In the genomic region with DNA sequence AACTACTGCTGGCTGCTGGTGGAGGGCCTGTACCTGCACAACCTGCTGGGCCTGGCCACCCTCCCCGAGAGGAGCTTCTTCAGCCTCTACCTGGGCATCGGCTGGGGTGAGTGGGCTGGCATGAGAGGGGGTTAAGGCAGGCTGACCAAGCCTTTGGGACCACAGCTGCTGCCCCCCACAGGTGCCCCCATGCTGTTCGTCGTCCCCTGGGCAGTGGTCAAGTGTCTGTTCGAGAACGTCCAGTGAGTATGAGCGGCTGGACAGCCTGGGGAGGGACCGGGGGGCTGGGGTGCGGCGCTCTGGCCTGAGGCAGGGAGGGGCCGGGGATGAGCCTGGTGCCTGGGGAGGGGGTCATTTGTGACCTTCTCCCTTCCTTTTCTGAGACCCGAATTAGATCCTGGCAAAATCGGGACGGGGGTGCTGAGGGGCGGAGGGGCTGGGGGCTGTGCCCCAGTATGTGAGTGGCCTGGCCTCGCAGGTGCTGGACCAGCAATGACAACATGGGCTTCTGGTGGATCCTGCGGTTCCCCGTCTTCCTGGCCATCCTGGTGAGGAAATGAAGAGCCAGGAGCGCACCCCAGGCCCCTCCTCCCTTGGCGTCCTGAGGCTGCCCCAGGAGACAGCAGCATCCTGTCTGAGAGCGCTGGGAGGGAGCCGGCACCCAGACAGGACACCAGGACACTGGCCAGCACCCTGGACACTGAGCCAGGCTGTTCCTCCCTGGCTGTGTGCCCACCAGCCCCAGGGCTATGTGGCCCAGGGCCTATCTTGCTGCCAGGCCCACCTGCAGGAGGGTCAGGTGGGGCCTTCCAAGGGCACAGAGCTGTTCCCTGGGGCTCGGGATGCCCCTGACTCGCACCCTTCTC, we compare ENCODE assay signal across 15 cellular contexts. TPM values are rescaled to one million over a fixed set of nuclear protein-coding genes. Genes with fewer than 3 reads are reported as not detected.
DNase-seq lines count a peak whose midpoint lies in the region; ATAC-seq, FAIRE-seq and TF ChIP-seq lines count a peak whose summit lies in the region.
"Had no signal": no experiment of that assay in that cellular context is flagged by ENCODE, and none has a peak within 500 bp of the region (broad histone marks: within the 10 kb centered on the region; RNA-seq: fewer than 3 reads in every experiment).

No MANE protein-coding gene starts in this region.

- CTCF ChIA-PET in Panc1 (lab: Charles Lee) (interaction anchor here (0.7 kb wide), 1 partner anchor 89 kb away, joined by 3 read pairs; no protein-coding TSS in a partner anchor), K562 (lab: Yijun Ruan, JAX; ENCODE audit: low intra/inter-chr PET ratio) (no interaction called here)

- H3K9me1 ChIP-seq in K562 (ENCODE audit: control insufficient read depth, insufficient read depth, low read length), result peaks cover 2% of the 10 kb centered on the region

- TF ChIP-seq POLR2A in K562 (conservative IDR thresholded peaks at IDR 0.05), result no peak

- no peak for TF ChIP-seq RAD21 in K562 (CRISPR knock-in tag; conservative IDR thresholded peaks at IDR 0.05 in 1 of 2, IDR thresholded peaks at IDR 0.05 in 1 of 2)

- peaks cover 8% of the 10 kb centered on the region for H4K20me1 ChIP-seq in K562 (replicated peaks; ENCODE audit: control insufficient read depth, insufficient read depth, low read length)

- FAIRE-seq in K562 (lab: Jason Lieb, UNC), result no peak

- H3K79me2 ChIP-seq in K562 (ENCODE audit: control insufficient read depth, insufficient read depth, low read length), result no peaks in the 10 kb centered on the region

- intact Hi-C loops in Panc1 (cut with micrococcal nuclease; ENCODE audit: unreplicated experiment), result no loop called here
- intact Hi-C loops in K562 (cut with micrococcal nuclease), result no loop called here

- no peaks in the 10 kb centered on the region for H3K36me3 ChIP-seq in Panc1 (ENCODE audit: control insufficient read depth, insufficient read depth, low read length)
- no peaks in the 10 kb centered on the region for H3K36me3 ChIP-seq in K562 (ENCODE audit: control insufficient read depth, insufficient read depth, low read length)

- DNase-seq in GM10266 (ENCODE audit: extremely low spot score) (peak; percentile 28), Panc1 (ENCODE audit: low read depth, low spot score) (no peak), K562 (ENCODE audit: extremely low read depth in 1 of 4, low spot score in 3 of 4) (no peak), HuH-7.5 (ENCODE audit: low spot score) (no peak), activated T-cell treated with anti-CD3 and anti-CD28 coated beads for 4 hours (no peak), NCI-H1417 treated with DMSO at 0.1 percent for 48 hours (lab: John Stamatoyannopoulos, UW) (no peak)
- DNase-seq: AML-193; C1 segment of cervical spinal cord; CD4-positive, alpha-beta T cell; DMS79; GDM1; H9 had no signal

- H3K27ac ChIP-seq in Panc1 (ENCODE audit: low read length), result no peak overlapping the region
- H3K27ac ChIP-seq in K562 (ENCODE audit: extremely low read depth, low read depth, low read length), result no peak overlapping the region

- no peak overlapping the region for H3K4me3 ChIP-seq in Panc1 (ENCODE audit: low read depth in 2 of 2, low read length in 2 of 2)
- no peak overlapping the region for H3K4me3 ChIP-seq in K562
- H3K4me3 ChIP-seq: GM23338 had no signal

- POLR2A ChIA-PET in Panc1 (lab: Charles Lee), result interaction anchor here (0.6 kb wide), 1 partner anchor 43 kb away, joined by 5 read pairs; no protein-coding TSS in a partner anchor
- POLR2A ChIA-PET in K562 (lab: Yijun Ruan, JAX), result interaction anchor here (0.6 to 1.2 kb wide), 2 partner anchors 10 to 13 kb away, joined by 3 read pairs; no protein-coding TSS in a partner anchor

- BruUV-seq in Panc1 (replicated peaks; lab: Mats Ljungman, UMichigan) (no TSS peak), K562 (replicated peaks; lab: Mats Ljungman, UMichigan) (no TSS peak)

- no peak for TF ChIP-seq EP300 in K562 (IDR thresholded peaks at IDR 0.05; ENCODE audit: low read length)

- in situ Hi-C loops in Panc1 (cut with HindIII; ENCODE audit: low pct_unique_long_range_greater_than_20kb, low sequenced_read_pairs), result no loop called here
- in situ Hi-C loops in K562 (cut with MboI), result no loop called here

- 9% methylated on average over 15 of the region's 24 CpGs for WGBS in K562 (ENCODE audit: insufficient coverage, low coverage, missing lambda C conversion rate)

- no peak overlapping the region for H3K4me2 ChIP-seq in K562 (ENCODE audit: insufficient read depth, low read length)
- H3K4me2 ChIP-seq: GM23338 had no signal

- no peak overlapping the region for H2AFZ ChIP-seq in K562 (ENCODE audit: low read depth, low read length)
- H2AFZ ChIP-seq: GM23338 had no signal

- H3K9ac ChIP-seq in K562 (ENCODE audit: insufficient read depth in 1 of 2, low read depth in 2 of 2, low read length in 2 of 2), result peak overlapping the region in 1 of 2 experiments; percentile 9; a peak in 1 of 4 replicates

- peak; percentile 17; the same call in 1 of the 2 replicates for ATAC-seq in Panc1
- no peak for ATAC-seq in K562
- ATAC-seq in GM18498 (IDR thresholded peaks at IDR 0.05; ENCODE audit: unreplicated experiment), result no peak
- ATAC-seq: GM23338 had no signal

- no peaks in the 10 kb centered on the region for H3K9me3 ChIP-seq in Panc1 (ENCODE audit: control insufficient read depth, insufficient read depth, low read depth, low read length)
- H3K9me3 ChIP-seq in K562 (replicated peaks; ENCODE audit: control insufficient read depth, insufficient read depth, low read depth, low read length), result no peaks in the 10 kb centered on the region

- TF ChIP-seq CTCF in GM10266 (IDR thresholded peaks at IDR 0.05; ENCODE audit: control insufficient read depth, insufficient read depth, low read depth, missing control alignments) (no peak), Panc1 (IDR thresholded peaks at IDR 0.05) (no peak), K562 (IDR thresholded peaks at IDR 0.05 in 2 of 3, conservative IDR thresholded peaks at IDR 0.05 in 1 of 3; ENCODE audit: insufficient read depth in 2 of 3, low read depth in 1 of 3, low read length in 3 of 3) (no peak)

- peaks cover 4% of the 10 kb centered on the region for H3K4me1 ChIP-seq in Panc1 (ENCODE audit: control insufficient read depth, insufficient read depth, low read length)
- peaks cover 0 to 79% of the 10 kb centered on the region in 2 experiments; a peak in 3 of 5 replicates for H3K4me1 ChIP-seq in K562 (replicated peaks in 1 of 2; ENCODE audit: control insufficient read depth in 2 of 2, insufficient read depth in 2 of 2, low read length in 2 of 2)

- H3K27me3 ChIP-seq in Panc1 (ENCODE audit: control insufficient read depth, insufficient read depth, low read length) (no peaks in the 10 kb centered on the region), K562 (ENCODE audit: control insufficient read depth in 2 of 2, insufficient read depth in 2 of 2, low read length in 2 of 2) (peaks cover 9 to 54% of the 10 kb centered on the region in 2 experiments; a peak in 4 of 5 replicates)

RNA-seq across cellular contexts. Expression of a gene that starts 8.0 kb away (rescaled TPM):
- total RNA-seq in Panc1 (2021; ENCODE audit: unreplicated experiment) (1.6 TPM), K562 (2014; rRNA removed) (not detected in 2 replicates), K562 (2014; rRNA removed; fragmentation: Illumina TruSeq; extraction: Trizol) (not detected in 2 replicates), K562 (2015; rRNA removed; fragmentation: Illumina TruSeq; extraction: Trizol) (not detected in 2 replicates), K562 (2021) (not detected in 2 replicates)
- 0.74 TPM for polyA plus RNA-seq in Panc1 (2012; ENCODE audit: insufficient read length)
- total RNA-seq in K562 (2011; cell fraction: chromatin; rRNA removed; ENCODE audit: low replicate concordance), result not detected in 2 replicates
- not detected in 2 replicates for total RNA-seq in K562 (2011; cell fraction: nucleolus; rRNA removed)
- not detected in 2 replicates for total RNA-seq in K562 (2011; cell fraction: nucleoplasm; rRNA removed)
- polyA plus RNA-seq in K562 (2011; rRNA removed) (not detected in 2 replicates), K562 (2014; fragmentation: Illumina TruSeq; extraction: Trizol) (not detected in 2 replicates), K562 (2014; fragmentation: Nextera tagmentation; extraction: Ambion mirVana) (not detected), K562 (2014; rRNA removed) (not detected in 2 replicates)
- not detected in 2 replicates for polyA plus RNA-seq in K562 (2011; cell fraction: cytosol; rRNA removed)
- not detected in 2 replicates for polyA plus RNA-seq in K562 (2011; cell fraction: nucleus; rRNA removed)
- not detected in 2 replicates for polyA plus RNA-seq in K562 (2012)
- polyA minus RNA-seq in K562 (2011; rRNA and poly(A)+ RNA removed), result not detected in 2 replicates
- not detected in 2 replicates for polyA minus RNA-seq in K562 (2011; cell fraction: cytosol; rRNA and poly(A)+ RNA removed)
- not detected in 2 replicates for polyA minus RNA-seq in K562 (2011; cell fraction: nucleus; rRNA and poly(A)+ RNA removed)
- total RNA-seq: A673; CD4-positive, alpha-beta T cell had no signal

RNA-seq across cellular contexts. Expression of a gene that starts 21.2 kb away (rescaled TPM):
- total RNA-seq in Panc1 (2021; ENCODE audit: unreplicated experiment) (115 TPM), K562 (2014; rRNA removed) (35.8 and 45.4 TPM in 2 replicates), K562 (2014; rRNA removed; fragmentation: Illumina TruSeq; extraction: Trizol) (1.5 and 1.7 TPM in 2 replicates), K562 (2015; rRNA removed; fragmentation: Illumina TruSeq; extraction: Trizol) (21.5 and 25.4 TPM in 2 replicates), K562 (2021) (32.8 and 36.0 TPM in 2 replicates)
- polyA plus RNA-seq in Panc1 (2012; ENCODE audit: insufficient read length), result 128 TPM
- total RNA-seq in K562 (2011; cell fraction: chromatin; rRNA removed; ENCODE audit: low replicate concordance), result 12.2 and 29.2 TPM in 2 replicates
- 23.2 and 24.1 TPM in 2 replicates for total RNA-seq in K562 (2011; cell fraction: nucleolus; rRNA removed)
- total RNA-seq in K562 (2011; cell fraction: nucleoplasm; rRNA removed), result 15.3 and 17.0 TPM in 2 replicates
- polyA plus RNA-seq in K562 (2011; rRNA removed) (9.7 and 14.8 TPM in 2 replicates), K562 (2014; fragmentation: Illumina TruSeq; extraction: Trizol) (6.6 and 24.6 TPM in 2 replicates), K562 (2014; fragmentation: Nextera tagmentation; extraction: Ambion mirVana) (1 to 10 TPM in 1 of 2 experiments, under 1 TPM in 1; 0.39 to 1.4 TPM), K562 (2014; rRNA removed) (24.0 and 35.5 TPM in 2 replicates)
- polyA plus RNA-seq in K562 (2011; cell fraction: cytosol; rRNA removed), result 25.9 and 79.2 TPM in 2 replicates
- 19.1 and 36.8 TPM in 2 replicates for polyA plus RNA-seq in K562 (2011; cell fraction: nucleus; rRNA removed)
- polyA plus RNA-seq in K562 (2012), result 21.3 and 72.4 TPM in 2 replicates
- 2.3 and 3.0 TPM in 2 replicates for polyA minus RNA-seq in K562 (2011; rRNA and poly(A)+ RNA removed)
- 14.8 and 15.9 TPM in 2 replicates for polyA minus RNA-seq in K562 (2011; cell fraction: cytosol; rRNA and poly(A)+ RNA removed)
- 3.0 and 4.7 TPM in 2 replicates for polyA minus RNA-seq in K562 (2011; cell fraction: nucleus; rRNA and poly(A)+ RNA removed)

RNA-seq across cellular contexts. Expression of a gene that starts 22.9 kb away (rescaled TPM):
- not detected for total RNA-seq in Panc1 (2021; ENCODE audit: unreplicated experiment)
- polyA plus RNA-seq in Panc1 (2012; ENCODE audit: insufficient read length), result 0.22 TPM
- 0.65 TPM in 1 of 2 replicates, not detected in the other for total RNA-seq in K562 (2011; cell fraction: chromatin; rRNA removed; ENCODE audit: low replicate concordance)
- total RNA-seq in K562 (2011; cell fraction: nucleolus; rRNA removed), result 2.4 and 3.2 TPM in 2 replicates
- 0.81 and 0.99 TPM in 2 replicates for total RNA-seq in K562 (2011; cell fraction: nucleoplasm; rRNA removed)
- 6.2 and 6.9 TPM in 2 replicates for total RNA-seq in K562 (2014; rRNA removed)
- 0.26 and 0.29 TPM in 2 replicates for total RNA-seq in K562 (2014; rRNA removed; fragmentation: Illumina TruSeq; extraction: Trizol)
- 0.47 and 0.68 TPM in 2 replicates for total RNA-seq in K562 (2015; rRNA removed; fragmentation: Illumina TruSeq; extraction: Trizol)
- 2.1 and 2.3 TPM in 2 replicates for total RNA-seq in K562 (2021)
- polyA plus RNA-seq in K562 (2011; rRNA removed), result 1.2 and 1.5 TPM in 2 replicates
- polyA plus RNA-seq in K562 (2011; cell fraction: cytosol; rRNA removed), result 1.9 and 10.6 TPM in 2 replicates
- polyA plus RNA-seq in K562 (2011; cell fraction: nucleus; rRNA removed), result 0.65 and 2.8 TPM in 2 replicates
- 0.32 and 2.5 TPM in 2 replicates for polyA plus RNA-seq in K562 (2012)
- 0.95 and 2.1 TPM in 2 replicates for polyA plus RNA-seq in K562 (2014; fragmentation: Illumina TruSeq; extraction: Trizol)
- not detected for polyA plus RNA-seq in K562 (2014; fragmentation: Nextera tagmentation; extraction: Ambion mirVana)
- polyA plus RNA-seq in K562 (2014; rRNA removed), result 4.2 and 5.2 TPM in 2 replicates
- polyA minus RNA-seq in K562 (2011; rRNA and poly(A)+ RNA removed), result 1.6 TPM in 1 of 2 replicates, not detected in the other
- 2.7 TPM in 1 of 2 replicates, not detected in the other for polyA minus RNA-seq in K562 (2011; cell fraction: cytosol; rRNA and poly(A)+ RNA removed)
- 0.40 TPM in 1 of 2 replicates, not detected in the other for polyA minus RNA-seq in K562 (2011; cell fraction: nucleus; rRNA and poly(A)+ RNA removed)
- total RNA-seq: A673; CD4-positive, alpha-beta T cell; GM23338 had no signal

RNA-seq across cellular contexts. Expression of a gene that starts 48.4 kb away (rescaled TPM):
- total RNA-seq in Panc1 (2021; ENCODE audit: unreplicated experiment) (759 TPM), K562 (2014; rRNA removed) (587 and 588 TPM in 2 replicates), K562 (2014; rRNA removed; fragmentation: Illumina TruSeq; extraction: Trizol) (296 and 325 TPM in 2 replicates), K562 (2015; rRNA removed; fragmentation: Illumina TruSeq; extraction: Trizol) (404 and 420 TPM in 2 replicates), K562 (2021) (437 and 446 TPM in 2 replicates)
- polyA plus RNA-seq in Panc1 (2012; ENCODE audit: insufficient read length), result 1,541 TPM
- 722 and 1,069 TPM in 2 replicates for total RNA-seq in K562 (2011; cell fraction: chromatin; rRNA removed; ENCODE audit: low replicate concordance)
- total RNA-seq in K562 (2011; cell fraction: nucleolus; rRNA removed), result 564 and 610 TPM in 2 replicates
- total RNA-seq in K562 (2011; cell fraction: nucleoplasm; rRNA removed), result 598 and 659 TPM in 2 replicates
- polyA plus RNA-seq in K562 (2011; rRNA removed) (75.9 and 116 TPM in 2 replicates), K562 (2014; fragmentation: Illumina TruSeq; extraction: Trizol) (645 and 729 TPM in 2 replicates), K562 (2014; fragmentation: Nextera tagmentation; extraction: Ambion mirVana) (10 to 100 TPM in 1 of 2 experiments, 1 to 10 TPM in 1; 4.4 to 14.9 TPM), K562 (2014; rRNA removed) (181 and 191 TPM in 2 replicates)
- 46.6 and 61.5 TPM in 2 replicates for polyA plus RNA-seq in K562 (2011; cell fraction: cytosol; rRNA removed)
- 192 and 245 TPM in 2 replicates for polyA plus RNA-seq in K562 (2011; cell fraction: nucleus; rRNA removed)
- 600 and 818 TPM in 2 replicates for polyA plus RNA-seq in K562 (2012)
- 66.8 and 103 TPM in 2 replicates for polyA minus RNA-seq in K562 (2011; rRNA and poly(A)+ RNA removed)
- 123 and 191 TPM in 2 replicates for polyA minus RNA-seq in K562 (2011; cell fraction: cytosol; rRNA and poly(A)+ RNA removed)
- polyA minus RNA-seq in K562 (2011; cell fraction: nucleus; rRNA and poly(A)+ RNA removed), result 89.0 and 193 TPM in 2 replicates

RNA-seq across cellular contexts. Expression of a gene that starts 59.2 kb away (rescaled TPM):
- total RNA-seq in Panc1 (2021; ENCODE audit: unreplicated experiment) (420 TPM), K562 (2014; rRNA removed) (110 and 146 TPM in 2 replicates), K562 (2014; rRNA removed; fragmentation: Illumina TruSeq; extraction: Trizol) (39.8 and 58.3 TPM in 2 replicates), K562 (2015; rRNA removed; fragmentation: Illumina TruSeq; extraction: Trizol) (105 and 107 TPM in 2 replicates), K562 (2021) (321 and 340 TPM in 2 replicates)
- polyA plus RNA-seq in Panc1 (2012; ENCODE audit: insufficient read length), result 534 TPM
- total RNA-seq in K562 (2011; cell fraction: chromatin; rRNA removed; ENCODE audit: low replicate concordance), result 54.5 and 180 TPM in 2 replicates
- total RNA-seq in K562 (2011; cell fraction: nucleolus; rRNA removed), result 155 and 173 TPM in 2 replicates
- total RNA-seq in K562 (2011; cell fraction: nucleoplasm; rRNA removed), result 62.4 and 82.4 TPM in 2 replicates
- polyA plus RNA-seq in K562 (2011; rRNA removed) (23.4 and 33.4 TPM in 2 replicates), K562 (2014; fragmentation: Illumina TruSeq; extraction: Trizol) (129 and 227 TPM in 2 replicates), K562 (2014; fragmentation: Nextera tagmentation; extraction: Ambion mirVana) (10 to 100 TPM in 1 of 2 experiments, 1 to 10 TPM in 1; 9.6 to 11.2 TPM), K562 (2014; rRNA removed) (97.6 and 114 TPM in 2 replicates)
- 25.4 and 72.4 TPM in 2 replicates for polyA plus RNA-seq in K562 (2011; cell fraction: cytosol; rRNA removed)
- 85.3 and 131 TPM in 2 replicates for polyA plus RNA-seq in K562 (2011; cell fraction: nucleus; rRNA removed)
- polyA plus RNA-seq in K562 (2012), result 235 and 249 TPM in 2 replicates
- polyA minus RNA-seq in K562 (2011; rRNA and poly(A)+ RNA removed), result 8.6 and 11.9 TPM in 2 replicates
- 45.1 and 68.4 TPM in 2 replicates for polyA minus RNA-seq in K562 (2011; cell fraction: cytosol; rRNA and poly(A)+ RNA removed)
- 61.9 and 68.2 TPM in 2 replicates for polyA minus RNA-seq in K562 (2011; cell fraction: nucleus; rRNA and poly(A)+ RNA removed)
